In the genomic region with DNA sequence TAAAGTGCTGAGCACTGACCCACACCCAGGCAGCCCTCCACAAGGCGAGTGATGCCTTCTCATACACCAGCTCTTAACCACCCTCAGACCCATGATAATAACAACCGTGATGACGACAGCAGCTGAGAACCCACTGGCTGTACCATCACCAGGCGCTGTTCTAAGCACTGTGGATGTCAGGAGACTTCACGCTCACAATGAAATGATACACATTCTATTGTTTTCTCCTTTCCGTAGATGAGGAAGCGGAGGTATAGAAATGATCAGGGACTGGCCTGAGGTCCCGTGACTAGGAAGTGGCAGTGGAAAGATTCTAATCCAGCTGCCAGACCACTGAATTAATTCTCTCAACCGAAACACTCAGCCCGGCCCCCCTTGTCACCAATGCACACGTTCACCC, we compare ENCODE assay signal across 25 cellular contexts. TPM values are rescaled to one million over a fixed set of nuclear protein-coding genes. Genes with fewer than 3 reads are reported as not detected.
"Had no signal": no experiment of that assay in that cellular context is flagged by ENCODE, and none has a peak within 500 bp of the region (broad histone marks: within the 10 kb centered on the region; RNA-seq: fewer than 3 reads in every experiment).

No MANE protein-coding gene starts in this region.

- H3K9me3 ChIP-seq: pancreas, prostate gland, suprapubic skin, thoracic aorta, upper lobe of right lung had no signal

- H3K36me3 ChIP-seq: pancreas, prostate gland, upper lobe of right lung had no signal

- DNase-seq: hypothalamus; immature natural killer cell; kidney; left colon; lower lobe of right lung; mammary epithelial cell; naive B cell; natural killer cell; nephron progenitor cell; posterior cingulate gyrus; retina; sigmoid colon; small intestine; spleen; stimulated activated CD4-positive, alpha-beta T cell treated with anti-CD3 and anti-CD28 coated beads, Interleukin-4, amount 100 ng/mL, for 24 hours; stimulated activated naive CD4-positive, alpha-beta T cell; tibial artery; trophoblast cell; upper lobe of right lung had no signal

- H3K4me3 ChIP-seq: heart left ventricle, left lung, lower lobe of right lung, pancreas, prostate gland, sigmoid colon, spleen, suprapubic skin, thoracic aorta, tibial artery, upper lobe of right lung had no signal

- H3K27ac ChIP-seq: left lung, lower lobe of right lung, pancreas, prostate gland, suprapubic skin, thoracic aorta, tibial artery, upper lobe of right lung had no signal

- H3K27me3 ChIP-seq: heart left ventricle, left lung, pancreas, sigmoid colon, suprapubic skin, tibial artery, upper lobe of right lung had no signal

RNA-seq across cellular contexts. Expression of gene SDC3, which starts 32.6 kb away (rescaled TPM):
- polyA plus RNA-seq: immature natural killer cell had no signal
